ENCODE assay signal across 2 cellular contexts in the genomic region with DNA sequence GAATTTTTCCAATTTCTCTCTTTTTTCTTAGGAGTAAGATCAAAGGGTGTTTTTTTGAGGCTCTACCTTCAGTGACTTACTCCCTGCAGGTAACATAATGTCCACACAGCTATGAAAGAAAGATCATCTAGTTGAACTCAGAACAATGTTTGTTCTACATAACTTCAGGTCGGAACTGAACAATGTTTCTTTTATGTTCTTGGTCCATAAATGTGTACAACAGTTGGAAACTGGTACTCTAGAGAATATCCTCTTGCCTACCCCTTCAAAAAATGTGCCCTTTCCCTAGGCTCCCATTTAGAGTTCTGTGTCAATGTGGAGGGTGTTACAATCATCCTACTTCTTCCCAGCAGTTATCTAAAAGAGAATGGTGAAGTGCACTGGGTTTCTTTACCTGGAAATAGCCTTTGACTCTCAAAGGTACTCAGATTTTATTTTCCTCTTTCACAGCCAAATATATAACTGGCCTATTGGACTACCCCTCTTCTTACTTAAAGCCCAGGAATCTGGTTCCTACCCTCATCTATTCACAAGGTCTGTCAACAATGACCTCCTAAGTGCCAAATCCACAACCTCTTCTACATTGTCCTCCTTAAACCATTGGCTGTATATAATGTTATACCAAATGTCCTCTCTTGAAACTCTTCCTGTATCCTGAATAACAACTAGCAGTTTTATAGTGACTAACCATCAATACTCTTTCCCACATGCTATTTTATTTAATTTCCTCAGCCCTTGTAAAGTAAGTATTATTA.
A peak's percentile ranks its signal among the peaks of the same experiment; 100 is the strongest.
TF ChIP-seq lines count a peak whose summit lies in the region.

No MANE protein-coding gene starts in this region.

TF ChIP-seq in HepG2, 621 proteins besides CTCF, POLR2A, EP300 and RAD21 (continues in another document):
- no peak for TF ChIP-seq NCOA5 (CRISPR knock-in tag; IDR thresholded peaks at IDR 0.05)
- TF ChIP-seq ZNF484 (CRISPR knock-in tag; IDR thresholded peaks at IDR 0.05; ENCODE audit: borderline replicate concordance, low read depth): no peak
- no peak for TF ChIP-seq ZC3H13 (CRISPR knock-in tag; IDR thresholded peaks at IDR 0.05)
- no peak for TF ChIP-seq SMARCC2 (IDR thresholded peaks at IDR 0.05)
- peak; percentile 64 for TF ChIP-seq PAXIP1 (CRISPR knock-in tag; conservative IDR thresholded peaks at IDR 0.05)
- TF ChIP-seq ISL2 (CRISPR knock-in tag; IDR thresholded peaks at IDR 0.05): 0 out of 2 replicates have a peak, but pooled peaks have one; percentile 35
- TF ChIP-seq, protein P1, sequence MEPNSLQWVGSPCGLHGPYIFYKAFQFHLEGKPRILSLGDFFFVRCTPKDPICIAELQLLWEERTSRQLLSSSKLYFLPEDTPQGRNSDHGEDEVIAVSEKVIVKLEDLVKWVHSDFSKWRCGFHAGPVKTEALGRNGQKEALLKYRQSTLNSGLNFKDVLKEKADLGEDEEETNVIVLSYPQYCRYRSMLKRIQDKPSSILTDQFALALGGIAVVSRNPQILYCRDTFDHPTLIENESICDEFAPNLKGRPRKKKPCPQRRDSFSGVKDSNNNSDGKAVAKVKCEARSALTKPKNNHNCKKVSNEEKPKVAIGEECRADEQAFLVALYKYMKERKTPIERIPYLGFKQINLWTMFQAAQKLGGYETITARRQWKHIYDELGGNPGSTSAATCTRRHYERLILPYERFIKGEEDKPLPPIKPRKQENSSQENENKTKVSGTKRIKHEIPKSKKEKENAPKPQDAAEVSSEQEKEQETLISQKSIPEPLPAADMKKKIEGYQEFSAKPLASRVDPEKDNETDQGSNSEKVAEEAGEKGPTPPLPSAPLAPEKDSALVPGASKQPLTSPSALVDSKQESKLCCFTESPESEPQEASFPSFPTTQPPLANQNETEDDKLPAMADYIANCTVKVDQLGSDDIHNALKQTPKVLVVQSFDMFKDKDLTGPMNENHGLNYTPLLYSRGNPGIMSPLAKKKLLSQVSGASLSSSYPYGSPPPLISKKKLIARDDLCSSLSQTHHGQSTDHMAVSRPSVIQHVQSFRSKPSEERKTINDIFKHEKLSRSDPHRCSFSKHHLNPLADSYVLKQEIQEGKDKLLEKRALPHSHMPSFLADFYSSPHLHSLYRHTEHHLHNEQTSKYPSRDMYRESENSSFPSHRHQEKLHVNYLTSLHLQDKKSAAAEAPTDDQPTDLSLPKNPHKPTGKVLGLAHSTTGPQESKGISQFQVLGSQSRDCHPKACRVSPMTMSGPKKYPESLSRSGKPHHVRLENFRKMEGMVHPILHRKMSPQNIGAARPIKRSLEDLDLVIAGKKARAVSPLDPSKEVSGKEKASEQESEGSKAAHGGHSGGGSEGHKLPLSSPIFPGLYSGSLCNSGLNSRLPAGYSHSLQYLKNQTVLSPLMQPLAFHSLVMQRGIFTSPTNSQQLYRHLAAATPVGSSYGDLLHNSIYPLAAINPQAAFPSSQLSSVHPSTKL (CRISPR knock-in tag; IDR thresholded peaks at IDR 0.05): peak; percentile 60
- TF ChIP-seq SOX13 (IDR thresholded peaks at IDR 0.05): no peak
- peak in 1 of 2 experiments; percentile 70; a peak in 2 of 4 replicates for TF ChIP-seq SOX13 (CRISPR knock-in tag; conservative IDR thresholded peaks at IDR 0.05 in 1 of 2, IDR thresholded peaks at IDR 0.05 in 1 of 2)
- TF ChIP-seq GATAD2A (CRISPR knock-in tag; IDR thresholded peaks at IDR 0.05): peak; percentile 47; the same call in 1 of the 2 replicates
- TF ChIP-seq NCOA2 (CRISPR knock-in tag; IDR thresholded peaks at IDR 0.05): 0 out of 2 replicates have a peak, but pooled peaks have one; percentile 18
- peak; percentile 46 for TF ChIP-seq ZEB1 (IDR thresholded peaks at IDR 0.05; ENCODE audit: insufficient replicate concordance, low read depth)
- TF ChIP-seq CREM (IDR thresholded peaks at IDR 0.05): peak; percentile 16; the same call in 1 of the 2 replicates
- no peak for TF ChIP-seq CREM (CRISPR knock-in tag; IDR thresholded peaks at IDR 0.05)
- no peak for TF ChIP-seq NPAS2 (CRISPR knock-in tag; IDR thresholded peaks at IDR 0.05; ENCODE audit: borderline replicate concordance)
- TF ChIP-seq RXRB (CRISPR knock-in tag; IDR thresholded peaks at IDR 0.05; ENCODE audit: borderline replicate concordance): peak; percentile 16; the same call in 1 of the 2 replicates
- TF ChIP-seq HMG20A (CRISPR knock-in tag; IDR thresholded peaks at IDR 0.05; ENCODE audit: borderline replicate concordance): 0 out of 2 replicates have a peak, but pooled peaks have one; percentile 39
- peak; percentile 65 for TF ChIP-seq TCF7 (IDR thresholded peaks at IDR 0.05; ENCODE audit: low read depth)
- TF ChIP-seq, protein P2, sequence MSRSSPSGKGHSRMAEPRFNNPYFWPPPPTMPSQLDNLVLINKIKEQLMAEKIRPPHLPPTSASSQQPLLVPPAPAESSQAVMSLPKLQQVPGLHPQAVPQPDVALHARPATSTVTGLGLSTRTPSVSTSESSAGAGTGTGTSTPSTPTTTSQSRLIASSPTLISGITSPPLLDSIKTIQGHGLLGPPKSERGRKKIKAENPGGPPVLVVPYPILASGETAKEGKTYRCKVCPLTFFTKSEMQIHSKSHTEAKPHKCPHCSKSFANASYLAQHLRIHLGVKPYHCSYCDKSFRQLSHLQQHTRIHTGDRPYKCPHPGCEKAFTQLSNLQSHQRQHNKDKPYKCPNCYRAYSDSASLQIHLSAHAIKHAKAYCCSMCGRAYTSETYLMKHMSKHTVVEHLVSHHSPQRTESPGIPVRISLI (CRISPR knock-in tag; IDR thresholded peaks at IDR 0.05; ENCODE audit: borderline replicate concordance): peak; percentile 50; the same call in 1 of the 2 replicates
- no peak for TF ChIP-seq CBX5 (CRISPR knock-in tag; IDR thresholded peaks at IDR 0.05; ENCODE audit: borderline replicate concordance)
- peak; percentile 64 for TF ChIP-seq RARA (CRISPR knock-in tag; IDR thresholded peaks at IDR 0.05)

TF ChIP-seq in GM12878, 131 proteins besides CTCF, POLR2A, EP300 and RAD21:
- TF ChIP-seq MTA3 (IDR thresholded peaks at IDR 0.05; ENCODE audit: borderline replicate concordance, low read length): 0 out of 2 replicates have a peak, but pooled peaks have one; percentile 16
- no peak for TF ChIP-seq HDAC2 (IDR thresholded peaks at IDR 0.05)
- TF ChIP-seq CEBPB (IDR thresholded peaks at IDR 0.05; ENCODE audit: borderline replicate concordance in 1 of 2, low read depth in 2 of 2, low read length in 2 of 2): no peak
- 0 out of 2 replicates have a peak, but pooled peaks have one; percentile 26 for TF ChIP-seq POLR2AphosphoS2 (IDR thresholded peaks at IDR 0.05; ENCODE audit: low read depth, low read length)
- peak; percentile 41 for TF ChIP-seq BCL3 (IDR thresholded peaks at IDR 0.05; ENCODE audit: borderline replicate concordance, insufficient read depth, low read depth, low read length, poor library complexity, severe bottlenecking)
TF ChIP-seq in GM12878: peak in this region for 3.
